In genomic region chr10:21894648-21895342, GRCh38 we compare ENCODE assay signal across 26 cellular contexts.
DNase-seq lines count a peak whose midpoint lies in the region; ATAC-seq and TF ChIP-seq lines count a peak whose summit lies in the region.
"Had no signal": no experiment of that assay in that cellular context is flagged by ENCODE, and none has a peak within 500 bp of the region (broad histone marks: within the 10 kb centered on the region; RNA-seq: fewer than 3 reads in every experiment).

No MANE protein-coding gene starts in this region.

- no peaks in the 10 kb centered on the region for H3K27me3 ChIP-seq in neutrophil
- H3K27me3 ChIP-seq: BLaER1 treated with 17β-estradiol and CSF1 and Interleukin-3, amounts not matched to agents 10 nM and 100 nM had no signal

- H3K4me3 Mint-ChIP-seq in activated CD4-positive, alpha-beta T cell treated with anti-CD3 and anti-CD28 coated beads, Interleukin-2, amount 10 ng/mL, durations not matched to agents 24 days and 14 days: no peak overlapping the region
- H3K4me3 Mint-ChIP-seq: GM23338, T-helper 17 cell had no signal

- H3K27ac ChIP-seq in neutrophil: peak overlapping the region; percentile 13
- H3K27ac ChIP-seq: 22Rv1; BLaER1 treated with 17β-estradiol and CSF1 and Interleukin-3, amounts not matched to agents 10 nM and 100 nM; KMS-11; RWPE1; SK-N-MC had no signal

- no peaks in the 10 kb centered on the region for H3K36me3 ChIP-seq in neutrophil

- no peak overlapping the region for H3K4me3 ChIP-seq in neutrophil (ENCODE audit: low read depth in 1 of 2, low read length in 1 of 2)
- H3K4me3 ChIP-seq: BLaER1 treated with 17β-estradiol and CSF1 and Interleukin-3, amounts not matched to agents 10 nM and 100 nM; GM23338; SK-N-MC had no signal

- intact Hi-C loops in activated CD4-positive, alpha-beta T cell treated with anti-CD3 and anti-CD28 coated beads, Interleukin-2, amount 10 ng/mL, durations not matched to agents 24 days and 14 days (cut with micrococcal nuclease): no loop called here

- DNase-seq in NCI-H82 (lab: John Stamatoyannopoulos, UW): peak; percentile 24
- no peak for DNase-seq in NCI-H82 treated with DMSO at 0.1 percent for 48 hours (lab: John Stamatoyannopoulos, UW; ENCODE audit: unreplicated experiment)
- DNase-seq in NCI-H1694 (lab: John Stamatoyannopoulos, UW): no peak
- no peak for DNase-seq in activated CD4-positive, alpha-beta T cell treated with anti-CD3 and anti-CD28 coated beads, Interleukin-2, amount 10 ng/mL, durations not matched to agents 24 days and 14 days
- DNase-seq: Caco-2; CD4-positive, alpha-beta memory T cell; DMS 273 treated with DMSO at 0.1 percent for 48 hours; DMS79 treated with DMSO at 0.1 percent for 48 hours; NCI-H1092 treated with DMSO at 0.1 percent for 48 hours; NCI-H2081; NCI-H2171; NCI-H345; NCI-H524 treated with DMSO at 0.1 percent for 48 hours; SHP77 treated with DMSO at 0.1 percent for 48 hours; SW 1271; T-helper 17 cell had no signal

- ATAC-seq in GM21390 (IDR thresholded peaks at IDR 0.05; ENCODE audit: unreplicated experiment): peak; percentile 68
- ATAC-seq in HG03442 (IDR thresholded peaks at IDR 0.05; ENCODE audit: unreplicated experiment): peak; percentile 48
- no peak for ATAC-seq in HG03280 (IDR thresholded peaks at IDR 0.05; ENCODE audit: unreplicated experiment)
- ATAC-seq: GM23338, T-helper 17 cell had no signal

- H3K36me3 Mint-ChIP-seq in activated CD4-positive, alpha-beta T cell treated with anti-CD3 and anti-CD28 coated beads, Interleukin-2, amount 10 ng/mL, durations not matched to agents 24 days and 14 days (ENCODE audit: low read depth): peaks cover 30% of the 10 kb centered on the region

- TF ChIP-seq CTCF in neutrophil (IDR thresholded peaks at IDR 0.05): no peak

- peaks cover 25 to 27% of the 10 kb centered on the region in 2 experiments for H3K4me1 ChIP-seq in neutrophil (ENCODE audit: control insufficient read depth in 1 of 2, insufficient read depth in 1 of 2, low read depth in 1 of 2, low read length in 1 of 2)
- H3K4me1 ChIP-seq: Caco-2 had no signal

- H3K9me3 ChIP-seq in neutrophil: no peaks in the 10 kb centered on the region

- no peaks in the 10 kb centered on the region for H3K27me3 Mint-ChIP-seq in activated CD4-positive, alpha-beta T cell treated with anti-CD3 and anti-CD28 coated beads, Interleukin-2, amount 10 ng/mL, durations not matched to agents 24 days and 14 days
- H3K27me3 Mint-ChIP-seq: CD4-positive, alpha-beta memory T cell; T-helper 17 cell had no signal

- H3K27ac Mint-ChIP-seq in activated CD4-positive, alpha-beta T cell treated with anti-CD3 and anti-CD28 coated beads, Interleukin-2, amount 10 ng/mL, durations not matched to agents 24 days and 14 days: no peak overlapping the region
- H3K27ac Mint-ChIP-seq: GM23338, T-helper 17 cell had no signal

- peaks cover 17% of the 10 kb centered on the region for H3K4me1 Mint-ChIP-seq in activated CD4-positive, alpha-beta T cell treated with anti-CD3 and anti-CD28 coated beads, Interleukin-2, amount 10 ng/mL, durations not matched to agents 24 days and 14 days
- H3K4me1 Mint-ChIP-seq: GM23338 had no signal

- peaks cover 14% of the 10 kb centered on the region for H3K9me3 Mint-ChIP-seq in activated CD4-positive, alpha-beta T cell treated with anti-CD3 and anti-CD28 coated beads, Interleukin-2, amount 10 ng/mL, durations not matched to agents 24 days and 14 days
